14 cellular contexts compared by ENCODE assay signal in genomic region chr6:5151955-5152401, GRCh38.
DNase-seq lines count a peak whose midpoint lies in the region; ATAC-seq, FAIRE-seq and TF ChIP-seq lines count a peak whose summit lies in the region.
"Had no signal": no experiment of that assay in that cellular context is flagged by ENCODE, and none has a peak within 500 bp of the region (broad histone marks: within the 10 kb centered on the region; RNA-seq: fewer than 3 reads in every experiment).

No MANE protein-coding gene starts in this region.

- FAIRE-seq in bronchial epithelial cell (lab: Jason Lieb, UNC) = no peak

- ATAC-seq in HG02642 (IDR thresholded peaks at IDR 0.05; ENCODE audit: poor library complexity, unreplicated experiment) = no peak
- ATAC-seq: activated CD4-positive, alpha-beta T cell treated with anti-CD3 and anti-CD28 coated beads for 36 hours had no signal

- TF ChIP-seq CTCF in AG04450 (IDR thresholded peaks at IDR 0.05; ENCODE audit: low read depth, low read length) (no peak), bronchial epithelial cell (IDR thresholded peaks at IDR 0.05; ENCODE audit: insufficient read depth, low read length, severe bottlenecking) (no peak)

- H3K9me3 ChIP-seq in AG04450 (ENCODE audit: control insufficient read depth, insufficient read depth, low read length) = no peaks in the 10 kb centered on the region

- no peak overlapping the region for H3K27ac ChIP-seq in AG04450 (ENCODE audit: low read depth, low read length)
- H3K27ac ChIP-seq: C4-2B, KMS-11 had no signal

- H3K27me3 ChIP-seq in AG04450 (ENCODE audit: control insufficient read depth, insufficient read depth, low read length) = no peaks in the 10 kb centered on the region
- H3K27me3 ChIP-seq in bronchial epithelial cell (ENCODE audit: control insufficient read depth, insufficient read depth, low read length) = no peaks in the 10 kb centered on the region

- POLR2A ChIA-PET in AG04450 (lab: Yijun Ruan, JAX) = no interaction called here

- CTCF ChIA-PET in AG04450 (lab: Charles Lee) = interaction anchor here (0.6 to 3.1 kb wide), 5 partner anchors 8 to 250 kb away, joined by 3 to 25 read pairs (median 3); no protein-coding TSS in a partner anchor

- DNase-seq in AG04450 (ENCODE audit: low read depth, low spot score) = peak; percentile 18
- peak; percentile 82 for DNase-seq in M059J (ENCODE audit: low read depth)
- DNase-seq in bronchial epithelial cell (ENCODE audit: low read depth) = peak; percentile 89
- peak; percentile 42 for DNase-seq in kidney glomerular epithelial cell (lab: John Stamatoyannopoulos, UW)
- no peak for DNase-seq in NCI-H2029 treated with DMSO at 0.1 percent for 48 hours (lab: John Stamatoyannopoulos, UW)
- no peak for DNase-seq in ureter (ENCODE audit: low spot score)
- no peak for DNase-seq in DMS79 treated with DMSO at 0.1 percent for 48 hours (lab: John Stamatoyannopoulos, UW)
- DNase-seq: activated CD4-positive, alpha-beta T cell treated with anti-CD3 and anti-CD28 coated beads for 36 hours; GOT3; NCI-H345; retina had no signal

- H3K4me3 ChIP-seq in AG04450 (ENCODE audit: low read depth, low read length) (no peak overlapping the region), bronchial epithelial cell (ENCODE audit: low read depth, low read length) (no peak overlapping the region)

- no peaks in the 10 kb centered on the region for H3K36me3 ChIP-seq in bronchial epithelial cell (ENCODE audit: control insufficient read depth, insufficient read depth, low read length)

Comparison
In these comparisons a context has a peak if more than half of its experiments do, and no peak if none do; other contexts are left out.
1. DNase-seq: peak in AG04450 (single experiment), M059J (single experiment), bronchial epithelial cell (single experiment) and kidney glomerular epithelial cell (single experiment); none in NCI-H2029 treated with DMSO at 0.1 percent for 48 hours (single experiment), ureter (single experiment) and DMS79 treated with DMSO at 0.1 percent for 48 hours (single experiment).